ENCODE assay signal across 16 cellular contexts in genomic region chr17:37179893-37180292, GRCh38.
DNase-seq lines count a peak whose midpoint lies in the region; ATAC-seq, FAIRE-seq and TF ChIP-seq lines count a peak whose summit lies in the region.
"Had no signal": no experiment of that assay in that cellular context is flagged by ENCODE, and none has a peak within 500 bp of the region (broad histone marks: within the 10 kb centered on the region; RNA-seq: fewer than 3 reads in every experiment).

No MANE protein-coding gene starts in this region.

- ATAC-seq in foreskin keratinocyte (peak; percentile 82), GM18870 (IDR thresholded peaks at IDR 0.05; ENCODE audit: unreplicated experiment) (no peak)

- intact Hi-C loops in activated CD4-positive, alpha-beta T cell treated with anti-CD3 and anti-CD28 coated beads, Interleukin-2, amount 10 ng/mL, durations not matched to agents 24 days and 14 days (cut with micrococcal nuclease) = no loop called here

- H3K27ac ChIP-seq in foreskin keratinocyte = peak overlapping the region; percentile 8
- H3K27ac ChIP-seq: hepatocyte had no signal

- no peak overlapping the region for H3K4me3 Mint-ChIP-seq in activated CD4-positive, alpha-beta T cell treated with anti-CD3 and anti-CD28 coated beads, Interleukin-2, amount 10 ng/mL, durations not matched to agents 24 days and 14 days
- H3K4me3 Mint-ChIP-seq: activated naive CD8-positive, alpha-beta T cell treated with anti-CD3 and anti-CD28 coated beads, Interleukin-2, amount 10 ng/mL, durations not matched to agents 7 days and 5 days had no signal

- FAIRE-seq in HTR-8/SVneo (lab: Jason Lieb, UNC) = no peak
- FAIRE-seq: A204.1 had no signal

- no peaks in the 10 kb centered on the region for H3K9me3 Mint-ChIP-seq in activated CD4-positive, alpha-beta T cell treated with anti-CD3 and anti-CD28 coated beads, Interleukin-2, amount 10 ng/mL, durations not matched to agents 24 days and 14 days
- H3K9me3 Mint-ChIP-seq: activated naive CD8-positive, alpha-beta T cell treated with anti-CD3 and anti-CD28 coated beads, Interleukin-2, amount 10 ng/mL, durations not matched to agents 7 days and 5 days had no signal

- DNase-seq in A172 (ENCODE audit: low spot score) = peak; percentile 58
- DNase-seq in HTR-8/SVneo (ENCODE audit: insufficient read length, low spot score) = peak; percentile 54
- peak; percentile 40 for DNase-seq in astrocyte of the cerebellum (ENCODE audit: low read depth)
- peak; percentile 67 to 81 for DNase-seq in foreskin keratinocyte
- DNase-seq in T-helper 2 cell = no peak
- no peak for DNase-seq in activated CD4-positive, alpha-beta T cell treated with anti-CD3 and anti-CD28 coated beads, Interleukin-2, amount 50 U/mL, for 48 hours
- no peak for DNase-seq in activated CD4-positive, alpha-beta T cell treated with anti-CD3 and anti-CD28 coated beads, Interleukin-2, amount 10 ng/mL, durations not matched to agents 24 days and 14 days
- DNase-seq: activated naive CD8-positive, alpha-beta T cell treated with anti-CD3 and anti-CD28 coated beads, Interleukin-2, amount 10 ng/mL, durations not matched to agents 7 days and 5 days; H7; NCI-H1436; NCI-H524 treated with DMSO at 0.1 percent for 48 hours; nucleus accumbens; Right ventricle myocardium superior had no signal

- peaks cover 44% of the 10 kb centered on the region for H3K4me1 ChIP-seq in foreskin keratinocyte

- peaks cover 40% of the 10 kb centered on the region for H3K36me3 Mint-ChIP-seq in activated CD4-positive, alpha-beta T cell treated with anti-CD3 and anti-CD28 coated beads, Interleukin-2, amount 10 ng/mL, durations not matched to agents 24 days and 14 days (ENCODE audit: low read depth)

- H3K27ac Mint-ChIP-seq in activated CD4-positive, alpha-beta T cell treated with anti-CD3 and anti-CD28 coated beads, Interleukin-2, amount 10 ng/mL, durations not matched to agents 24 days and 14 days = no peak overlapping the region
- H3K27ac Mint-ChIP-seq: activated naive CD8-positive, alpha-beta T cell treated with anti-CD3 and anti-CD28 coated beads, Interleukin-2, amount 10 ng/mL, durations not matched to agents 7 days and 5 days had no signal

- in situ Hi-C loops in astrocyte of the cerebellum (cut with HindIII; ENCODE audit: low sequenced_read_pairs) = no loop called here

- TF ChIP-seq CTCF in astrocyte of the cerebellum (IDR thresholded peaks at IDR 0.05; ENCODE audit: low read depth, low read length, missing control alignments) (no peak), foreskin keratinocyte (conservative IDR thresholded peaks at IDR 0.05) (no peak)

- H3K4me1 Mint-ChIP-seq in activated CD4-positive, alpha-beta T cell treated with anti-CD3 and anti-CD28 coated beads, Interleukin-2, amount 10 ng/mL, durations not matched to agents 24 days and 14 days = no peaks in the 10 kb centered on the region
- H3K4me1 Mint-ChIP-seq: activated naive CD8-positive, alpha-beta T cell treated with anti-CD3 and anti-CD28 coated beads, Interleukin-2, amount 10 ng/mL, durations not matched to agents 7 days and 5 days had no signal

- H3K4me3 ChIP-seq in astrocyte of the cerebellum (ENCODE audit: low read depth, low read length) = no peak overlapping the region
- H3K4me3 ChIP-seq: hepatocyte had no signal

- H3K27me3 Mint-ChIP-seq in activated CD4-positive, alpha-beta T cell treated with anti-CD3 and anti-CD28 coated beads, Interleukin-2, amount 10 ng/mL, durations not matched to agents 24 days and 14 days = no peaks in the 10 kb centered on the region
- H3K27me3 Mint-ChIP-seq: activated naive CD8-positive, alpha-beta T cell treated with anti-CD3 and anti-CD28 coated beads, Interleukin-2, amount 10 ng/mL, durations not matched to agents 7 days and 5 days had no signal

- no peaks in the 10 kb centered on the region for H3K27me3 ChIP-seq in foreskin keratinocyte
- H3K27me3 ChIP-seq: hepatocyte had no signal

Comparison
In these comparisons a context has a peak if more than half of its experiments do, and no peak if none do; other contexts are left out.
1. DNase-seq: peak in A172 (single experiment), HTR-8/SVneo (single experiment), astrocyte of the cerebellum (single experiment) and foreskin keratinocyte (2 of 2); none in T-helper 2 cell (0 of 5), activated CD4-positive, alpha-beta T cell treated with anti-CD3 and anti-CD28 coated beads, Interleukin-2, amount 50 U/mL, for 48 hours (0 of 2) and activated CD4-positive, alpha-beta T cell treated with anti-CD3 and anti-CD28 coated beads, Interleukin-2, amount 10 ng/mL, durations not matched to agents 24 days and 14 days (single experiment).